8 cellular contexts compared by ENCODE assay signal in the genomic region with DNA sequence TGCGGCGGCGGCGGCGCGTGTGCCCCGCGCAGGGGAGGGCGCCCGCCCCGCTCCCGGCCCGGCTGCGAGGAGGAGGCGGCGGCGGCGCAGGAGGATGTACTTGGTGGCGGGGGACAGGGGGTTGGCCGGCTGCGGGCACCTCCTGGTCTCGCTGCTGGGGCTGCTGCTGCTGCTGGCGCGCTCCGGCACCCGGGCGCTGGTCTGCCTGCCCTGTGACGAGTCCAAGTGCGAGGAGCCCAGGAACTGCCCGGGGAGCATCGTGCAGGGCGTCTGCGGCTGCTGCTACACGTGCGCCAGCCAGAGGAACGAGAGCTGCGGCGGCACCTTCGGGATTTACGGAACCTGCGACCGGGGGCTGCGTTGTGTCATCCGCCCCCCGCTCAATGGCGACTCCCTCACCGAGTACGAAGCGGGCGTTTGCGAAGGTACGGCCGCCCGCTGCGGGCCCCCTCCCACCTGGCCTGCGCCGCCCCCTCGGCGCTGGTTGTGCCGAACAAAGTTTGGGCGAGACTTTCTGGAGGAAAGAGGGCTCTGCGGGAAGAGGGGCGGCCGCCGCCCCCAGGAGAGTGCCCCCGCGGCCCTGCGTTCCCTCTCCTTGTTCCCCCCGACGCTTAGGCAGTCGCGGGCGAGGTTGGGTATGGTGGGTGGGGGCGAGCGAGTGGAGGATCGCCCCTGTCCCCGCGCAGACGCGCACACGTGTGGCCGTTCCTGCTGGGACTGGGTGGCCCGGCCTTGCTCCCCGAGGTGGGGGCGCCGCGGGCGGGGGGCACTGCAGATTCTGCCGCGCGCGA. TPM values are rescaled to one million over a fixed set of nuclear protein-coding genes. Genes with fewer than 3 reads are reported as not detected.
DNase-seq lines count a peak whose midpoint lies in the region; ATAC-seq lines count a peak whose summit lies in the region.

No MANE protein-coding gene starts in this region.

- H3K36me3 ChIP-seq in BLaER1 treated with 17β-estradiol and CSF1 and Interleukin-3, amounts not matched to agents 10 nM and 100 nM: no peaks in the 10 kb centered on the region; a peak in 1 of 22 replicates
- H3K36me3 ChIP-seq in subcutaneous abdominal adipose tissue (ENCODE audit: control insufficient read depth in 5 of 5, insufficient read depth in 5 of 5, low read length in 5 of 5): no peaks in the 10 kb centered on the region

- ATAC-seq in GM19328 (IDR thresholded peaks at IDR 0.05; ENCODE audit: unreplicated experiment): peak; percentile 26
- ATAC-seq in HG03439 (IDR thresholded peaks at IDR 0.05; ENCODE audit: unreplicated experiment): peak; percentile 29
- ATAC-seq in effector memory CD8-positive, alpha-beta T cell (replicated peaks): peak; percentile 53

- H3K9ac ChIP-seq in BLaER1 treated with 17β-estradiol and CSF1 and Interleukin-3, amounts not matched to agents 10 nM and 100 nM: peak overlapping the region; percentile 78 to 93 (median 86)
- H3K9ac ChIP-seq in subcutaneous abdominal adipose tissue (ENCODE audit: low read length in 5 of 5): peak overlapping the region in 4 of 5 donors; percentile 80 to 94 (median 82)

- H3K4me3 Mint-ChIP-seq in effector memory CD8-positive, alpha-beta T cell: peak overlapping the region; percentile 97 to 98

- peaks cover 0 to 9% (median 6%) of the 10 kb centered on the region in 11 experiments; a peak in 9 of 22 replicates for H3K27me3 ChIP-seq in BLaER1 treated with 17β-estradiol and CSF1 and Interleukin-3, amounts not matched to agents 10 nM and 100 nM
- H3K27me3 ChIP-seq in mononuclear cell (ENCODE audit: insufficient read depth, low read length): peaks cover 34% of the 10 kb centered on the region
- no peaks in the 10 kb centered on the region for H3K27me3 ChIP-seq in subcutaneous abdominal adipose tissue (ENCODE audit: control insufficient read depth in 5 of 5, insufficient read depth in 4 of 5, low read length in 5 of 5)

- peaks cover 34 to 68% (median 40%) of the 10 kb centered on the region in 10 experiments for H3K4me1 ChIP-seq in BLaER1 treated with 17β-estradiol and CSF1 and Interleukin-3, amounts not matched to agents 10 nM and 100 nM
- peaks cover 47% of the 10 kb centered on the region for H3K4me1 ChIP-seq in mononuclear cell (ENCODE audit: insufficient read depth, low read length)
- H3K4me1 ChIP-seq in subcutaneous abdominal adipose tissue (ENCODE audit: control insufficient read depth in 5 of 5, insufficient read depth in 5 of 5, low read length in 5 of 5): peaks cover 0 to 77% (median 61%) of the 10 kb centered on the region in 5 donors

- H3K9me3 ChIP-seq in BLaER1 treated with 17β-estradiol and CSF1 and Interleukin-3, amounts not matched to agents 10 nM and 100 nM (replicated peaks in 1 of 11): no peaks in the 10 kb centered on the region
- H3K9me3 ChIP-seq in mononuclear cell (ENCODE audit: low read depth, low read length) (no peaks in the 10 kb centered on the region), subcutaneous abdominal adipose tissue (ENCODE audit: control insufficient read depth in 5 of 5, low read length in 5 of 5) (no peaks in the 10 kb centered on the region)

- H3K9me3 Mint-ChIP-seq in effector memory CD8-positive, alpha-beta T cell: no peaks in the 10 kb centered on the region

- H3K27me3 Mint-ChIP-seq in effector memory CD8-positive, alpha-beta T cell: peaks cover 9 to 10% of the 10 kb centered on the region in 2 donors

- H4K20me1 ChIP-seq in BLaER1 treated with 17β-estradiol and CSF1 and Interleukin-3, amounts not matched to agents 10 nM and 100 nM: peaks cover 0 to 56% (median 37%) of the 10 kb centered on the region in 11 experiments; a peak in 19 of 22 replicates

- DNase-seq in activated CD4-positive, CD25-positive, alpha-beta regulatory T cell treated with anti-CD3 and anti-CD28 coated beads, Interleukin-2, amount 50 U/mL, for 72 hours: peak; percentile 39
- peak in 2 of 3 experiments; percentile 23 to 27 for DNase-seq in effector memory CD8-positive, alpha-beta T cell
- DNase-seq in A172 (ENCODE audit: low spot score): no peak

- peaks cover 3% of the 10 kb centered on the region for H3K36me3 Mint-ChIP-seq in effector memory CD8-positive, alpha-beta T cell (ENCODE audit: insufficient read depth)

- H3K4me1 Mint-ChIP-seq in effector memory CD8-positive, alpha-beta T cell (ENCODE audit: low read depth in 2 of 2): peaks cover 28 to 49% of the 10 kb centered on the region in 2 donors

- peak overlapping the region in 1 of 2 donors; percentile 86 for H3K27ac Mint-ChIP-seq in effector memory CD8-positive, alpha-beta T cell

- peak overlapping the region; percentile 76 to 100 (median 98) for H3K4me2 ChIP-seq in BLaER1 treated with 17β-estradiol and CSF1 and Interleukin-3, amounts not matched to agents 10 nM and 100 nM

- H3K27ac ChIP-seq in BLaER1 treated with 17β-estradiol and CSF1 and Interleukin-3, amounts not matched to agents 10 nM and 100 nM: peak overlapping the region in 10 of 11 experiments; percentile 54 to 92 (median 87); a peak in 21 of 22 replicates
- H3K27ac ChIP-seq in subcutaneous abdominal adipose tissue (ENCODE audit: low read depth, low read length): peak overlapping the region; percentile 96

- peak overlapping the region; percentile 71 to 93 (median 84) for H3K4me3 ChIP-seq in BLaER1 treated with 17β-estradiol and CSF1 and Interleukin-3, amounts not matched to agents 10 nM and 100 nM
- H3K4me3 ChIP-seq in mononuclear cell (ENCODE audit: low read length): peak overlapping the region; percentile 37
- H3K4me3 ChIP-seq in subcutaneous abdominal adipose tissue (ENCODE audit: low read depth in 1 of 5, low read length in 5 of 5): peak overlapping the region in 4 of 5 donors; percentile 86 to 99 (median 94)

RNA-seq across cellular contexts. Expression of gene CRIM1, which starts 0.8 kb away (rescaled TPM):
- total RNA-seq in mononuclear cell: 2.7 TPM
- total RNA-seq in A172 (2014; rRNA removed; shearing (Covaris generic)): 395 and 406 TPM in 2 replicates

Comparison
In these comparisons a context has a peak if more than half of its experiments do, and no peak if none do; other contexts are left out.
1. H3K4me3 ChIP-seq: peak in every context shown above with its lines; median percentile 94 in subcutaneous abdominal adipose tissue; 84 in BLaER1 treated with 17β-estradiol and CSF1 and Interleukin-3, amounts not matched to agents 10 nM and 100 nM; 37 in mononuclear cell.
2. RNA of gene CRIM1, which starts 0.8 kb away (total RNA-seq): 395 to 406 TPM in A172; 2.7 TPM in mononuclear cell (single experiment); every median in the first group is over 100 times any median in the second.
3. Peak in every context shown above with its lines, with median percentiles within 50 percentile points of each other: ATAC-seq.